Comparison of ENCODE assay signal across 12 cellular contexts in the genomic region with DNA sequence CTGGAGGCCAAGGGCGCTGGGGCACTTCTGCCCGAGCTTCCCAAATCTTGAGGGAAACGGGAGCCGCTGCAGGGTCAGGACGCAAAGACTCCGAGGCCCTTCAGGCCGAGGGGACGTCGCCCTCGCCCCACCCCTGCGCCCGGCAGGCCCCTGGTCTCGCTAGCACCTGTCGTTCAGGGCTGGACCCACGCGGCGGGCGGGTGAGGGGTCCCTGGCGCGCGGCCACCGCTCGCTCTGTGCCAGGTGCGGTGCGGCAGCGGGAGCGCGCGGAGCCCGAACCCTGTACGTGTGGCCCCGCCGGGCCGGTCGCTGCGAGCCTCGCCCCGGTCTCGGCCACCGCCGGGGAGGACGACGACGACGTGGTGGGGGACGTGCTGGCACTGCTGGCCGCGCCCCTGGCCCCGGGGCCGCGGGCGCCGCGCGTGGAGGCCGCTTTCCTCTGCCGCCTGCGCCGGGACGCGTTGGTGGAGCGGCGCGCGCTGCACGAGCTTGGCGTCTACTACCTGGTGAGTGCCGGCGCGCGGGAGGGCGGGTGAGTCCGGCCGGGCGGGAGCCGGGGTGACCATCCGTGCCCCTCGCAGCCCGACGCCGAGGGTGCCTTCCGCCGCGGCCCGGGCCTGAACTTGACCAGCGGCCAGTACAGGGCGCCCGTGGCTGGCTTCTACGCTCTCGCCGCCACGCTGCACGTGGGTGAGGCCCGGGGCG. TPM values are rescaled to one million over a fixed set of nuclear protein-coding genes. Genes with fewer than 3 reads are reported as not detected.
DNase-seq lines count a peak whose midpoint lies in the region; ATAC-seq, FAIRE-seq and TF ChIP-seq lines count a peak whose summit lies in the region.
"Had no signal": no experiment of that assay in that cellular context is flagged by ENCODE, and none has a peak within 500 bp of the region (broad histone marks: within the 10 kb centered on the region; RNA-seq: fewer than 3 reads in every experiment).

No MANE protein-coding gene starts in this region.

- CTCF ChIA-PET in HepG2 (lab: Yijun Ruan, JAX; ENCODE audit: low intra/inter-chr PET ratio, low total read pairs) = no interaction called here

- H3K4me1 ChIP-seq in HepG2 (ENCODE audit: insufficient read depth, low read length) = peaks cover 36% of the 10 kb centered on the region
- no peaks in the 10 kb centered on the region for H3K4me1 ChIP-seq in right lobe of liver

- H3K79me2 ChIP-seq in HepG2 (ENCODE audit: insufficient read depth, low read length) = no peaks in the 10 kb centered on the region

- intact Hi-C loops in HepG2 (cut with micrococcal nuclease; ENCODE audit: unreplicated experiment) (no loop called here), right lobe of liver (cut with DNase I) (no loop called here)

- no peak for ATAC-seq in HepG2
- no peak for ATAC-seq in right lobe of liver
- ATAC-seq in GM18867 (IDR thresholded peaks at IDR 0.05; ENCODE audit: unreplicated experiment) = no peak
- ATAC-seq in GM21825 (IDR thresholded peaks at IDR 0.05; ENCODE audit: unreplicated experiment) = no peak
- ATAC-seq in GM21526 (IDR thresholded peaks at IDR 0.05; ENCODE audit: low FRiP score, unreplicated experiment) = no peak
- ATAC-seq: activated T-cell treated with anti-CD3 and anti-CD28 coated beads, Interleukin-2, amount 50 U/mL, for 72 hours had no signal

- no peak for FAIRE-seq in HepG2 (lab: Jason Lieb, UNC)

- no peaks in the 10 kb centered on the region for H4K20me1 ChIP-seq in HepG2 (ENCODE audit: insufficient read depth, low read length)

- no peak overlapping the region for H2AFZ ChIP-seq in HepG2 (ENCODE audit: low read length)

- H3K4me3 ChIP-seq in HepG2 (replicated peaks in 1 of 3; ENCODE audit: insufficient read depth in 1 of 3, low read depth in 2 of 3, low read length in 3 of 3) = peak overlapping the region; percentile 15 to 59 (median 21); a peak in 4 of 6 replicates
- H3K4me3 ChIP-seq in right lobe of liver = peak overlapping the region in 1 of 3 donors; percentile 13

- in situ Hi-C loops in HepG2 (cut with HindIII; ENCODE audit: extremely low pct_ligation_motif_present, low pct_unique_long_range_greater_than_20kb) = no loop called here

- 4% methylated on average over 33 of the region's 95 CpGs for WGBS in HepG2 (ENCODE audit: low lambda C conversion rate)
- WGBS in right lobe of liver (ENCODE audit: insufficient coverage, low coverage, low lambda C conversion rate, missing lambda C conversion rate) = 13% methylated on average over 3 of the region's 95 CpGs

- POLR2A ChIA-PET in HepG2 (lab: Yijun Ruan, JAX) = no interaction called here

- TF ChIP-seq CTCF in HepG2 (CRISPR knock-in tag; IDR thresholded peaks at IDR 0.05) = no peak
- TF ChIP-seq CTCF in right lobe of liver (IDR thresholded peaks at IDR 0.05) = no peak

- H3K4me2 ChIP-seq in HepG2 (ENCODE audit: low read depth, low read length) = peak overlapping the region; percentile 71

- TF ChIP-seq POLR2A in HepG2 (IDR thresholded peaks at IDR 0.05; ENCODE audit: insufficient read depth in 1 of 2, low read depth in 2 of 2, low read length in 2 of 2) (no peak), right lobe of liver (IDR thresholded peaks at IDR 0.05) (no peak)

- no TSS peak for BruUV-seq in HepG2 (replicated peaks; lab: Mats Ljungman, UMichigan)

- peaks cover 28 to 52% of the 10 kb centered on the region in 2 experiments for H3K27me3 ChIP-seq in HepG2 (ENCODE audit: control insufficient read depth in 1 of 2, insufficient read depth in 2 of 2, low read length in 2 of 2)
- H3K27me3 ChIP-seq in right lobe of liver = no peaks in the 10 kb centered on the region

- no peak for TF ChIP-seq RAD21 in HepG2 (CRISPR knock-in tag; IDR thresholded peaks at IDR 0.05)

- H3K9ac ChIP-seq in HepG2 (ENCODE audit: insufficient read depth, low read depth, low read length) = no peak overlapping the region; the same call in 1 of the 2 replicates

- H3K36me3 ChIP-seq in HepG2 (replicated peaks in 1 of 2; ENCODE audit: control insufficient read depth in 1 of 2, insufficient read depth in 2 of 2, low read length in 2 of 2) (no peaks in the 10 kb centered on the region; a peak in 2 of 5 replicates), right lobe of liver (no peaks in the 10 kb centered on the region)

- no peak for DNase-seq in HepG2 (ENCODE audit: low spot score)
- no peak for DNase-seq in right lobe of liver
- peak; percentile 45 for DNase-seq in cerebellum (ENCODE audit: low spot score)
- peak; percentile 75 for DNase-seq in left kidney (ENCODE audit: low read depth, low spot score)
- no peak for DNase-seq in DMS153 treated with DMSO at 0.1 percent for 48 hours (lab: John Stamatoyannopoulos, UW; ENCODE audit: unreplicated experiment)
- DNase-seq: activated T-cell treated with anti-CD3 and anti-CD28 coated beads, Interleukin-2, amount 50 U/mL, for 72 hours; CD4-positive, CD25-positive, alpha-beta regulatory T cell; NCI-H1694 treated with DMSO at 0.1 percent for 48 hours had no signal

- no peaks in the 10 kb centered on the region for H3K9me3 ChIP-seq in HepG2 (ENCODE audit: low read length)
- no peaks in the 10 kb centered on the region for H3K9me3 ChIP-seq in right lobe of liver

- TF ChIP-seq EP300 in HepG2 (IDR thresholded peaks at IDR 0.05; ENCODE audit: low read depth in 2 of 2, low read length in 2 of 2) (no peak), HepG2 (CRISPR knock-in tag; IDR thresholded peaks at IDR 0.05; ENCODE audit: borderline replicate concordance) (no peak)

- H3K27ac ChIP-seq in HepG2 (ENCODE audit: extremely low read length, insufficient read depth, low read length) = no peak overlapping the region
- H3K27ac ChIP-seq in right lobe of liver = no peak overlapping the region

RNA-seq across cellular contexts. Expression of gene ERFE, which starts 4.9 kb away (rescaled TPM):
- total RNA-seq in HepG2 (2016; rRNA removed; fragmentation: Illumina TruSeq; extraction: Trizol) (not detected in 2 replicates), right lobe of liver (1 to 10 TPM in 1 of 6 experiments, under 1 TPM in 2, not detected in 3; 0.27 to 1.4 (median 0.31) TPM), cerebellum (1.7 TPM)
- not detected in 2 replicates for total RNA-seq in HepG2 (2016; cell fraction: cytosol; rRNA removed; fragmentation: Illumina TruSeq; extraction: Trizol; ENCODE audit: low read depth)
- total RNA-seq in HepG2 (2016; cell fraction: insoluble cytoplasmic fraction; rRNA removed; fragmentation: Illumina TruSeq; extraction: Trizol) = not detected in 2 replicates
- not detected in 2 replicates for total RNA-seq in HepG2 (2016; cell fraction: membrane; rRNA removed; fragmentation: Illumina TruSeq; extraction: Trizol)
- not detected in 2 replicates for total RNA-seq in HepG2 (2016; cell fraction: nucleus; rRNA removed; fragmentation: Illumina TruSeq; extraction: Trizol)
- 0.05 and 0.09 TPM in 2 replicates for polyA plus RNA-seq in HepG2 (2011; rRNA removed)
- polyA plus RNA-seq in HepG2 (2011; cell fraction: cytosol; rRNA removed) = 0.06 TPM in 1 of 2 replicates, not detected in the other
- 0.05 and 0.31 TPM in 2 replicates for polyA plus RNA-seq in HepG2 (2011; cell fraction: nucleus; rRNA removed)
- 0.28 TPM in 1 of 2 replicates, not detected in the other for polyA plus RNA-seq in HepG2 (2012)
- not detected in 2 replicates for polyA plus RNA-seq in HepG2 (2016; cell fraction: cytosol; fragmentation: Illumina TruSeq; extraction: Trizol; ENCODE audit: low read depth)
- polyA plus RNA-seq in HepG2 (2016; cell fraction: insoluble cytoplasmic fraction; fragmentation: Illumina TruSeq; extraction: Trizol; ENCODE audit: low read depth) = not detected in 2 replicates
- not detected in 2 replicates for polyA plus RNA-seq in HepG2 (2016; cell fraction: membrane; fragmentation: Illumina TruSeq; extraction: Trizol; ENCODE audit: low read depth)
- not detected in 2 replicates for polyA plus RNA-seq in HepG2 (2016; cell fraction: nucleus; fragmentation: Illumina TruSeq; extraction: Trizol; ENCODE audit: insufficient read depth, low read depth)
- polyA minus RNA-seq in HepG2 (2011; rRNA and poly(A)+ RNA removed; ENCODE audit: low replicate concordance) = 0.22 and 1.4 TPM in 2 replicates
- not detected in 2 replicates for polyA minus RNA-seq in HepG2 (2011; cell fraction: cytosol; rRNA and poly(A)+ RNA removed)
- polyA minus RNA-seq in HepG2 (2011; cell fraction: nucleus; rRNA and poly(A)+ RNA removed) = 0.13 TPM in 1 of 2 replicates, not detected in the other
- total RNA-seq: CD4-positive, CD25-positive, alpha-beta regulatory T cell had no signal

RNA-seq across cellular contexts. Expression of gene KLHL30, which starts 25.2 kb away (rescaled TPM):
- total RNA-seq in HepG2 (2016; rRNA removed; fragmentation: Illumina TruSeq; extraction: Trizol) (not detected in 2 replicates), right lobe of liver (under 1 TPM in 4 of 6 experiments, not detected in 2; 0.04 to 0.19 (median 0.11) TPM), cerebellum (not detected)
- not detected in 2 replicates for total RNA-seq in HepG2 (2016; cell fraction: cytosol; rRNA removed; fragmentation: Illumina TruSeq; extraction: Trizol; ENCODE audit: low read depth)
- total RNA-seq in HepG2 (2016; cell fraction: insoluble cytoplasmic fraction; rRNA removed; fragmentation: Illumina TruSeq; extraction: Trizol) = not detected in 2 replicates
- total RNA-seq in HepG2 (2016; cell fraction: membrane; rRNA removed; fragmentation: Illumina TruSeq; extraction: Trizol) = not detected in 2 replicates
- not detected in 2 replicates for total RNA-seq in HepG2 (2016; cell fraction: nucleus; rRNA removed; fragmentation: Illumina TruSeq; extraction: Trizol)
- 0.05 and 0.07 TPM in 2 replicates for polyA plus RNA-seq in HepG2 (2011; rRNA removed)
- polyA plus RNA-seq in HepG2 (2011; cell fraction: cytosol; rRNA removed) = 0.03 and 0.05 TPM in 2 replicates
- polyA plus RNA-seq in HepG2 (2011; cell fraction: nucleus; rRNA removed) = 0.35 and 0.38 TPM in 2 replicates
- polyA plus RNA-seq in HepG2 (2012) = not detected in 2 replicates
- not detected in 2 replicates for polyA plus RNA-seq in HepG2 (2016; cell fraction: cytosol; fragmentation: Illumina TruSeq; extraction: Trizol; ENCODE audit: low read depth)
- not detected in 2 replicates for polyA plus RNA-seq in HepG2 (2016; cell fraction: insoluble cytoplasmic fraction; fragmentation: Illumina TruSeq; extraction: Trizol; ENCODE audit: low read depth)
- polyA plus RNA-seq in HepG2 (2016; cell fraction: membrane; fragmentation: Illumina TruSeq; extraction: Trizol; ENCODE audit: low read depth) = not detected in 2 replicates
- polyA plus RNA-seq in HepG2 (2016; cell fraction: nucleus; fragmentation: Illumina TruSeq; extraction: Trizol; ENCODE audit: insufficient read depth, low read depth) = not detected in 2 replicates
- polyA minus RNA-seq in HepG2 (2011; rRNA and poly(A)+ RNA removed; ENCODE audit: low replicate concordance) = 0.23 and 0.42 TPM in 2 replicates
- polyA minus RNA-seq in HepG2 (2011; cell fraction: cytosol; rRNA and poly(A)+ RNA removed) = not detected in 2 replicates
- polyA minus RNA-seq in HepG2 (2011; cell fraction: nucleus; rRNA and poly(A)+ RNA removed) = 0.12 and 0.39 TPM in 2 replicates
- total RNA-seq: activated T-cell treated with anti-CD3 and anti-CD28 coated beads, Interleukin-2, amount 50 U/mL, for 72 hours; CD4-positive, CD25-positive, alpha-beta regulatory T cell; RPMI7951 had no signal
- polyA plus RNA-seq: CD4-positive, CD25-positive, alpha-beta regulatory T cell had no signal

RNA-seq across cellular contexts. Expression of gene ILKAP, which starts 39.8 kb away (rescaled TPM):
- total RNA-seq in HepG2 (2016; rRNA removed; fragmentation: Illumina TruSeq; extraction: Trizol) (28.8 and 33.1 TPM in 2 replicates), right lobe of liver (10 to 100 TPM in 5 of 6 experiments, 1 to 10 TPM in 1; 9.8 to 24.3 (median 16.8) TPM), cerebellum (48.8 TPM)
- 48.9 and 49.3 TPM in 2 replicates for total RNA-seq in HepG2 (2016; cell fraction: cytosol; rRNA removed; fragmentation: Illumina TruSeq; extraction: Trizol; ENCODE audit: low read depth)
- total RNA-seq in HepG2 (2016; cell fraction: insoluble cytoplasmic fraction; rRNA removed; fragmentation: Illumina TruSeq; extraction: Trizol) = 29.4 and 32.7 TPM in 2 replicates
- 27.7 and 27.8 TPM in 2 replicates for total RNA-seq in HepG2 (2016; cell fraction: membrane; rRNA removed; fragmentation: Illumina TruSeq; extraction: Trizol)
- total RNA-seq in HepG2 (2016; cell fraction: nucleus; rRNA removed; fragmentation: Illumina TruSeq; extraction: Trizol) = 36.5 and 38.3 TPM in 2 replicates
- polyA plus RNA-seq in HepG2 (2011; rRNA removed) = 29.6 and 31.7 TPM in 2 replicates
- polyA plus RNA-seq in HepG2 (2011; cell fraction: cytosol; rRNA removed) = 18.8 and 19.7 TPM in 2 replicates
- 88.3 TPM in 2 replicates for polyA plus RNA-seq in HepG2 (2011; cell fraction: nucleus; rRNA removed)
- polyA plus RNA-seq in HepG2 (2012) = 20.7 and 25.1 TPM in 2 replicates
- polyA plus RNA-seq in HepG2 (2016; cell fraction: cytosol; fragmentation: Illumina TruSeq; extraction: Trizol; ENCODE audit: low read depth) = 19.8 and 22.9 TPM in 2 replicates
- 37.7 and 40.4 TPM in 2 replicates for polyA plus RNA-seq in HepG2 (2016; cell fraction: insoluble cytoplasmic fraction; fragmentation: Illumina TruSeq; extraction: Trizol; ENCODE audit: low read depth)
- polyA plus RNA-seq in HepG2 (2016; cell fraction: membrane; fragmentation: Illumina TruSeq; extraction: Trizol; ENCODE audit: low read depth) = 21.8 and 23.4 TPM in 2 replicates
- 90.6 and 92.2 TPM in 2 replicates for polyA plus RNA-seq in HepG2 (2016; cell fraction: nucleus; fragmentation: Illumina TruSeq; extraction: Trizol; ENCODE audit: insufficient read depth, low read depth)
- 19.4 and 31.8 TPM in 2 replicates for polyA minus RNA-seq in HepG2 (2011; rRNA and poly(A)+ RNA removed; ENCODE audit: low replicate concordance)
- 6.0 and 7.4 TPM in 2 replicates for polyA minus RNA-seq in HepG2 (2011; cell fraction: cytosol; rRNA and poly(A)+ RNA removed)
- 50.5 and 52.7 TPM in 2 replicates for polyA minus RNA-seq in HepG2 (2011; cell fraction: nucleus; rRNA and poly(A)+ RNA removed)

Comparison
In these comparisons a context has a peak if more than half of its experiments do, and no peak if none do; other contexts are left out.
1. DNase-seq: peak in cerebellum (single experiment) and left kidney (single experiment); none in HepG2 (single experiment), right lobe of liver (0 of 3) and DMS153 treated with DMSO at 0.1 percent for 48 hours (single experiment).